ENCODE assay signal across 8 cellular contexts in genomic region chr13:50909605-50910482, GRCh38. TPM values are rescaled to one million over a fixed set of nuclear protein-coding genes. Genes with fewer than 3 reads are reported as not detected.
DNase-seq lines count a peak whose midpoint lies in the region; ATAC-seq lines count a peak whose summit lies in the region.

TSS of gene RNASEH2B (plus strand) at chr13:50909791. CDS start at chr13:50910077, 286 bp downstream.

- peak; percentile 75 for DNase-seq in ACHN
- DNase-seq in NCI-H226 = peak; percentile 48
- DNase-seq in activated CD4-positive, alpha-beta T cell treated with anti-CD3 and anti-CD28 coated beads for 4 hours = peak; percentile 63 to 68
- peak; percentile 82 for DNase-seq in left lobe of liver (ENCODE audit: low spot score)
- DNase-seq in stimulated activated CD4-positive, alpha-beta T cell treated with anti-CD3 and anti-CD28 coated beads, Interleukin-2, amount 100 ng/mL, for 48 hours = peak; percentile 60 to 66

- in situ Hi-C loops in ACHN (cut with HindIII; ENCODE audit: low pct_ligation_motif_present, low pct_unique_long_range_greater_than_20kb, low sequenced_read_pairs) = no loop called here

- ATAC-seq in GM18861 (IDR thresholded peaks at IDR 0.05; ENCODE audit: unreplicated experiment) = peak; percentile 63
- peak; percentile 57 for ATAC-seq in HG03066 (IDR thresholded peaks at IDR 0.05; ENCODE audit: low read depth, unreplicated experiment)
- peak; percentile 89 for ATAC-seq in left lobe of liver

- H3K27ac ChIP-seq in cingulate gyrus (ENCODE audit: low read depth, low read length) = peak within 1 kb of the TSS; percentile 80

RNA-seq across cellular contexts. Expression of gene RNASEH2B, which starts in this region (rescaled TPM):
- total RNA-seq in left lobe of liver = 6.8 TPM

Comparison
In these comparisons a context has a peak if more than half of its experiments do, and no peak if none do; other contexts are left out.
1. Peak in every context shown above with its lines: DNase-seq, ATAC-seq and H3K27ac ChIP-seq.